ENCODE assay signal across 7 cellular contexts in genomic region chr20:33986560-33987216, GRCh38.
"Had no signal": no experiment of that assay in that cellular context is flagged by ENCODE, and none has a peak within 500 bp of the region (broad histone marks: within the 10 kb centered on the region; RNA-seq: fewer than 3 reads in every experiment).

No MANE protein-coding gene starts in this region.

- H3K4me2 ChIP-seq: KMS-11 had no signal

- DNase-seq: IMR-90, Karpas-422, KBM-7, KG1 had no signal

- FAIRE-seq: HTR-8/SVneo had no signal

- H3K9ac ChIP-seq: KMS-11 had no signal

- H3K27ac ChIP-seq: HL-60, KMS-11 had no signal
